Comparison of ENCODE assay signal across 17 cellular contexts in genomic region chr4:144685916-144686315, GRCh38. TPM values are rescaled to one million over a fixed set of nuclear protein-coding genes. Genes with fewer than 3 reads are reported as not detected.
"Had no signal": no experiment of that assay in that cellular context is flagged by ENCODE, and none has a peak within 500 bp of the region (broad histone marks: within the 10 kb centered on the region; RNA-seq: fewer than 3 reads in every experiment).

No MANE protein-coding gene starts in this region.

- H3K36me3 Mint-ChIP-seq: natural killer cell; stimulated activated effector memory CD8-positive, alpha-beta T cell treated with anti-CD3 and anti-CD28 coated beads, Interleukin-12 subunit alpha, Interleukin-12 subunit beta, amount 100 ng/mL, for 72 hours had no signal

- H3K9me3 Mint-ChIP-seq: neural crest cell; stimulated activated effector memory CD8-positive, alpha-beta T cell treated with anti-CD3 and anti-CD28 coated beads, Interleukin-12 subunit alpha, Interleukin-12 subunit beta, amount 100 ng/mL, for 72 hours had no signal

- H3K4me3 Mint-ChIP-seq: natural killer cell; neural crest cell; stimulated activated effector memory CD8-positive, alpha-beta T cell treated with anti-CD3 and anti-CD28 coated beads, Interleukin-12 subunit alpha, Interleukin-12 subunit beta, amount 100 ng/mL, for 72 hours had no signal

- DNase-seq: effector memory CD4-positive, alpha-beta T cell; foreskin melanocyte; heart left ventricle; hypothalamus; islet precursor cell; mammary epithelial cell; natural killer cell; ovary; right cardiac atrium; stimulated activated CD4-positive, alpha-beta T cell treated with anti-CD3 and anti-CD28 coated beads, Interleukin-4, amount 100 ng/mL, for 1 hour; stimulated activated CD8-positive, alpha-beta memory T cell treated with anti-CD3 and anti-CD28 coated beads, Interleukin-4, amount 100 ng/mL, for 48 hours; stimulated activated naive CD8-positive, alpha-beta T cell treated with anti-CD3 and anti-CD28 coated beads, Interleukin-15, Interleukin-2, amounts not matched to agents 100 U/mL and 50 U/mL, for 24 hours; thyroid gland; upper lobe of left lung; uterus had no signal

- H3K4me1 Mint-ChIP-seq: natural killer cell; neural crest cell; stimulated activated effector memory CD8-positive, alpha-beta T cell treated with anti-CD3 and anti-CD28 coated beads, Interleukin-12 subunit alpha, Interleukin-12 subunit beta, amount 100 ng/mL, for 72 hours had no signal

- H3K27ac Mint-ChIP-seq: natural killer cell; stimulated activated effector memory CD8-positive, alpha-beta T cell treated with anti-CD3 and anti-CD28 coated beads, Interleukin-12 subunit alpha, Interleukin-12 subunit beta, amount 100 ng/mL, for 72 hours had no signal

RNA-seq across cellular contexts. Expression of gene HHIP, which starts 40.0 kb away (rescaled TPM):
- total RNA-seq: natural killer cell had no signal
